ENCODE assay signal across 26 cellular contexts in genomic region chr16:87627542-87628245, GRCh38. TPM values are rescaled to one million over a fixed set of nuclear protein-coding genes. Genes with fewer than 3 reads are reported as not detected.
"Had no signal": no experiment of that assay in that cellular context is flagged by ENCODE, and none has a peak within 500 bp of the region (broad histone marks: within the 10 kb centered on the region; RNA-seq: fewer than 3 reads in every experiment).

No MANE protein-coding gene starts in this region.

- H3K9me3 Mint-ChIP-seq: activated CD4-positive, alpha-beta T cell treated with anti-CD3 and anti-CD28 coated beads, Interleukin-2, amount 10 ng/mL, durations not matched to agents 24 days and 14 days had no signal

- ATAC-seq: activated CD8-positive, alpha-beta memory T cell treated with anti-CD3 and anti-CD28 coated beads, Interleukin-2, amount 10 ng/mL, durations not matched to agents 7 days and 5 days; body of pancreas; T-helper 17 cell had no signal

- H3K27ac ChIP-seq: ascending aorta, body of pancreas had no signal

- H3K27ac Mint-ChIP-seq: activated B cell treated with CpG ODN at 0.5 μM for 24 hours; activated CD4-positive, alpha-beta T cell treated with anti-CD3 and anti-CD28 coated beads, Interleukin-2, amount 10 ng/mL, durations not matched to agents 24 days and 14 days; activated CD8-positive, alpha-beta memory T cell treated with anti-CD3 and anti-CD28 coated beads, Interleukin-2, amount 10 ng/mL, durations not matched to agents 7 days and 5 days; activated naive CD4-positive, alpha-beta T cell treated with anti-CD3 and anti-CD28 coated beads, Interleukin-2, amount 50 U/mL, for 24 hours; activated T-cell treated with anti-CD3 and anti-CD28 coated beads, Interleukin-2, amount 50 U/mL, for 24 hours; activated T-helper 1 cell treated with anti-CD3 and anti-CD28 coated beads, Interleukin-12 subunit alpha, Interleukin-12 subunit beta, Interleukin-2, Interleukin-4 antibody, amounts not matched to agents 30 ng/mL and 10 ng/mL and 1 ng/mL, durations not matched to agents 14 hours and 24 hours and 36 hours; T-helper 17 cell had no signal

- H3K4me1 ChIP-seq: ascending aorta, body of pancreas had no signal

- DNase-seq: activated B cell treated with CpG ODN at 0.5 μM for 24 hours; activated CD4-positive, alpha-beta T cell treated with anti-CD3 and anti-CD28 coated beads for 1 hour; activated CD4-positive, alpha-beta T cell treated with anti-CD3 and anti-CD28 coated beads, Interleukin-2, amount 10 ng/mL, durations not matched to agents 24 days and 14 days; activated CD4-positive, alpha-beta T cell treated with anti-CD3 and anti-CD28 coated beads, Interleukin-2, amount 50 U/mL, for 48 hours; activated CD8-positive, alpha-beta memory T cell treated with anti-CD3 and anti-CD28 coated beads, Interleukin-2, amount 10 ng/mL, durations not matched to agents 7 days and 5 days; activated effector memory CD4-positive, alpha-beta T cell treated with Interleukin-2 at 50 U/mL for 16 hours; activated naive CD4-positive, alpha-beta T cell; activated T-cell treated with anti-CD3 and anti-CD28 coated beads, Interleukin-2, amount 50 U/mL, for 24 hours; body of pancreas; NCI-H1092; NCI-H1417; NCI-H1930; NCI-H345; NCI-H510A; NCI-H526 treated with DMSO at 0.1 percent for 48 hours; NCI-H82; NK-92 treated with Interleukin-12 subunit alpha and Interleukin-12 subunit beta, amount 100 ng/mL, for 24 hours; SIG-M5; T-helper 17 cell; T-helper 9 cell had no signal

- H3K36me3 Mint-ChIP-seq: activated CD8-positive, alpha-beta memory T cell treated with anti-CD3 and anti-CD28 coated beads, Interleukin-2, amount 10 ng/mL, durations not matched to agents 7 days and 5 days had no signal

- H3K27me3 ChIP-seq: ascending aorta, body of pancreas had no signal

- H3K9me3 ChIP-seq: body of pancreas had no signal

- H3K4me1 Mint-ChIP-seq: activated CD4-positive, alpha-beta T cell treated with anti-CD3 and anti-CD28 coated beads, Interleukin-2, amount 10 ng/mL, durations not matched to agents 24 days and 14 days; activated CD8-positive, alpha-beta memory T cell treated with anti-CD3 and anti-CD28 coated beads, Interleukin-2, amount 10 ng/mL, durations not matched to agents 7 days and 5 days; activated naive CD4-positive, alpha-beta T cell treated with anti-CD3 and anti-CD28 coated beads, Interleukin-2, amount 50 U/mL, for 24 hours; central memory CD8-positive, alpha-beta T cell; T-helper 17 cell had no signal

- H3K27me3 Mint-ChIP-seq: activated naive CD4-positive, alpha-beta T cell treated with anti-CD3 and anti-CD28 coated beads, Interleukin-2, amount 50 U/mL, for 24 hours had no signal

- H3K36me3 ChIP-seq: ascending aorta had no signal

- H3K4me3 Mint-ChIP-seq: activated B cell treated with CpG ODN at 0.5 μM for 24 hours; activated CD4-positive, alpha-beta T cell treated with anti-CD3 and anti-CD28 coated beads, Interleukin-2, amount 10 ng/mL, durations not matched to agents 24 days and 14 days; activated CD8-positive, alpha-beta memory T cell treated with anti-CD3 and anti-CD28 coated beads, Interleukin-2, amount 10 ng/mL, durations not matched to agents 7 days and 5 days; activated naive CD4-positive, alpha-beta T cell treated with anti-CD3 and anti-CD28 coated beads, Interleukin-2, amount 50 U/mL, for 24 hours; activated T-cell treated with anti-CD3 and anti-CD28 coated beads, Interleukin-2, amount 50 U/mL, for 24 hours; activated T-helper 1 cell treated with anti-CD3 and anti-CD28 coated beads, Interleukin-12 subunit alpha, Interleukin-12 subunit beta, Interleukin-2, Interleukin-4 antibody, amounts not matched to agents 30 ng/mL and 10 ng/mL and 1 ng/mL, durations not matched to agents 14 hours and 24 hours and 36 hours; central memory CD8-positive, alpha-beta T cell; T-helper 17 cell had no signal

- H3K4me3 ChIP-seq: ascending aorta, body of pancreas had no signal

RNA-seq across cellular contexts. Expression of gene JPH3, which starts 25.4 kb away (rescaled TPM):
- total RNA-seq: activated B cell treated with CpG ODN at 0.5 μM for 24 hours; activated CD4-positive, alpha-beta T cell treated with anti-CD3 and anti-CD28 coated beads, Interleukin-2, amount 10 ng/mL, durations not matched to agents 24 days and 14 days; activated CD8-positive, alpha-beta memory T cell treated with anti-CD3 and anti-CD28 coated beads, Interleukin-2, amount 10 ng/mL, durations not matched to agents 7 days and 5 days; activated T-helper 1 cell treated with anti-CD3 and anti-CD28 coated beads, Interleukin-12 subunit alpha, Interleukin-12 subunit beta, Interleukin-2, Interleukin-4 antibody, amounts not matched to agents 30 ng/mL and 10 ng/mL and 1 ng/mL, durations not matched to agents 14 hours and 24 hours and 36 hours; ascending aorta; body of pancreas; bronchial epithelial cell; MCF 10A had no signal
